Comparison of ENCODE assay signal across 28 cellular contexts in genomic region chr17:33017366-33017765, GRCh38. TPM values are rescaled to one million over a fixed set of nuclear protein-coding genes. Genes with fewer than 3 reads are reported as not detected.
A peak's percentile ranks its signal among the peaks of the same experiment; 100 is the strongest.
DNase-seq lines count a peak whose midpoint lies in the region; ATAC-seq and TF ChIP-seq lines count a peak whose summit lies in the region.
"Had no signal": no experiment of that assay in that cellular context is flagged by ENCODE, and none has a peak within 500 bp of the region (broad histone marks: within the 10 kb centered on the region; RNA-seq: fewer than 3 reads in every experiment).

No MANE protein-coding gene starts in this region.

- H3K4me2 ChIP-seq in neuronal stem cell (ENCODE audit: insufficient read depth, low read length, poor library complexity, severe bottlenecking) = no peak overlapping the region

- no peak overlapping the region for H3K27ac Mint-ChIP-seq in endodermal cell
- H3K27ac Mint-ChIP-seq: CD14-positive monocyte; CD4-positive, alpha-beta memory T cell; CD4-positive, CD25-positive, alpha-beta regulatory T cell had no signal

- no peak overlapping the region for H2BK15ac ChIP-seq in neuronal stem cell (ENCODE audit: low read length)

- H4K91ac ChIP-seq in neuronal stem cell (ENCODE audit: low read depth, low read length, poor library complexity) = no peak overlapping the region

- no peaks in the 10 kb centered on the region for H3K36me3 ChIP-seq in endodermal cell (ENCODE audit: control insufficient read depth, insufficient read depth, low read length)
- no peaks in the 10 kb centered on the region for H3K36me3 ChIP-seq in neuronal stem cell (replicated peaks in 1 of 2; ENCODE audit: control insufficient read depth in 2 of 2, insufficient read depth in 2 of 2, low read length in 2 of 2)
- H3K36me3 ChIP-seq: BE2C, BLaER1 had no signal

- no peaks in the 10 kb centered on the region for H3K9me3 Mint-ChIP-seq in endodermal cell
- H3K9me3 Mint-ChIP-seq: CD14-positive monocyte; CD4-positive, CD25-positive, alpha-beta regulatory T cell; CD8-positive, alpha-beta memory T cell had no signal

- H2AK5ac ChIP-seq in neuronal stem cell (ENCODE audit: low read depth, low read length) = no peak overlapping the region

- no peaks in the 10 kb centered on the region for H3K79me1 ChIP-seq in neuronal stem cell (ENCODE audit: low read depth, low read length)

- H3K14ac ChIP-seq in neuronal stem cell (ENCODE audit: low read length) = no peak overlapping the region

- H3K9ac ChIP-seq in endodermal cell (ENCODE audit: extremely low read depth, low read length, poor library complexity, severe bottlenecking) (no peak overlapping the region), neuronal stem cell (ENCODE audit: low read depth, low read length, poor library complexity) (no peak overlapping the region)
- H3K9ac ChIP-seq: BLaER1 had no signal

- TF ChIP-seq CTCF in coronary artery (IDR thresholded peaks at IDR 0.05) (no peak), endodermal cell (conservative IDR thresholded peaks at IDR 0.05) (no peak)

- H3K4me3 ChIP-seq in coronary artery (no peak overlapping the region), endodermal cell (ENCODE audit: low read length) (no peak overlapping the region), neuronal stem cell (ENCODE audit: low read length in 2 of 2) (no peak overlapping the region)
- H3K4me3 ChIP-seq: BLaER1, GM12878 had no signal

- no peak overlapping the region for H2AFZ ChIP-seq in neuronal stem cell (ENCODE audit: low read length)

- H2BK120ac ChIP-seq in neuronal stem cell (ENCODE audit: low read depth, low read length) = no peak overlapping the region

- peaks cover 10% of the 10 kb centered on the region for H3K27me3 Mint-ChIP-seq in endodermal cell (ENCODE audit: insufficient read depth)
- H3K27me3 Mint-ChIP-seq: CD4-positive, CD25-positive, alpha-beta regulatory T cell had no signal

- H3K4me1 ChIP-seq in endodermal cell (ENCODE audit: control insufficient read depth, insufficient read depth, low read length) (no peaks in the 10 kb centered on the region), neuronal stem cell (ENCODE audit: control insufficient read depth in 2 of 2, insufficient read depth in 1 of 2, low read depth in 1 of 2, low read length in 2 of 2) (peaks cover 0 to 3% of the 10 kb centered on the region in 2 donors)
- H3K4me1 ChIP-seq: BE2C had no signal

- ATAC-seq in GM18517 (IDR thresholded peaks at IDR 0.05; ENCODE audit: unreplicated experiment) (no peak), GM18498 (IDR thresholded peaks at IDR 0.05; ENCODE audit: unreplicated experiment) (no peak)
- ATAC-seq: GM12878 had no signal

- no peak overlapping the region for H2BK12ac ChIP-seq in neuronal stem cell (ENCODE audit: low read length)

- H3K9me3 ChIP-seq in endodermal cell (ENCODE audit: control insufficient read depth, low read length) (no peaks in the 10 kb centered on the region), neuronal stem cell (replicated peaks in 1 of 2; ENCODE audit: control insufficient read depth in 2 of 2, insufficient read depth in 1 of 2, low read depth in 1 of 2, low read length in 2 of 2) (no peaks in the 10 kb centered on the region)
- H3K9me3 ChIP-seq: BE2C, BLaER1 had no signal

- DNase-seq in coronary artery (ENCODE audit: low spot score) (peak; percentile 22), endodermal cell (peak; percentile 21), neuronal stem cell (ENCODE audit: low spot score) (no peak), globus pallidus (ENCODE audit: low spot score) (no peak)
- DNase-seq: 8988T; ACHN; BE2C; C1 segment of cervical spinal cord; CD4-positive, alpha-beta memory T cell; CD4-positive, CD25-positive, alpha-beta regulatory T cell; CD8-positive, alpha-beta memory T cell; COR-L47; DMS 273 treated with DMSO at 0.1 percent for 48 hours; DMS153; DMS53; DMS79; DND-41; EL; GDM1 had no signal

- H3K4me3 Mint-ChIP-seq in endodermal cell = no peak overlapping the region
- H3K4me3 Mint-ChIP-seq: CD14-positive monocyte; CD4-positive, alpha-beta memory T cell; CD4-positive, CD25-positive, alpha-beta regulatory T cell had no signal

- H3K27me3 ChIP-seq in endodermal cell (ENCODE audit: control insufficient read depth, insufficient read depth, low read length, poor library complexity, severe bottlenecking) (peaks cover 6% of the 10 kb centered on the region), neuronal stem cell (ENCODE audit: control insufficient read depth in 3 of 3, insufficient read depth in 3 of 3, low read depth in 1 of 3, low read length in 3 of 3) (peaks cover 0 to 6% (median 0%) of the 10 kb centered on the region in 3 experiments)
- H3K27me3 ChIP-seq: BE2C, BLaER1 had no signal

- 85% methylated on average over 5 of the region's 5 CpGs; no CpG with 5 or more reads in 1 of the 2 experiments for WGBS in endodermal cell (ENCODE audit: insufficient coverage in 1 of 2, insufficient read length in 1 of 2), 2 experiments
- no CpG with 5 or more reads among the region's 5 CpGs for WGBS in neuronal stem cell (ENCODE audit: extremely low coverage in 2 of 2, insufficient read length in 2 of 2, insufficient replicate concordance in 1 of 2), 2 donors

- H3K23ac ChIP-seq in neuronal stem cell (ENCODE audit: low read depth, low read length, poor library complexity) = no peak overlapping the region

- peaks cover 2% of the 10 kb centered on the region for H3K4me1 Mint-ChIP-seq in endodermal cell
- H3K4me1 Mint-ChIP-seq: CD14-positive monocyte; CD4-positive, alpha-beta memory T cell; CD4-positive, CD25-positive, alpha-beta regulatory T cell; CD8-positive, alpha-beta memory T cell had no signal

- no peak overlapping the region for H2BK5ac ChIP-seq in neuronal stem cell (ENCODE audit: low read length)

- no peak overlapping the region for H3K18ac ChIP-seq in neuronal stem cell (ENCODE audit: low read length)

- H3K4ac ChIP-seq in neuronal stem cell (ENCODE audit: low read length) = no peak overlapping the region

- no peak overlapping the region for H3K27ac ChIP-seq in coronary artery
- no peak overlapping the region for H3K27ac ChIP-seq in endodermal cell (ENCODE audit: low read depth, low read length)
- H3K27ac ChIP-seq in neuronal stem cell (replicated peaks; ENCODE audit: low read length) = no peak overlapping the region
- H3K27ac ChIP-seq: BLaER1 had no signal

- peak overlapping the region; percentile 29 for H4K8ac ChIP-seq in neuronal stem cell (ENCODE audit: low read depth, low read length)

- H3K36me3 Mint-ChIP-seq in endodermal cell (ENCODE audit: low read depth) = no peaks in the 10 kb centered on the region
- H3K36me3 Mint-ChIP-seq: CD14-positive monocyte; CD4-positive, alpha-beta memory T cell; CD4-positive, CD25-positive, alpha-beta regulatory T cell; CD8-positive, alpha-beta memory T cell had no signal

RNA-seq across cellular contexts. Expression of gene SPACA3, which starts 25.7 kb away (rescaled TPM):
- total RNA-seq in endodermal cell = not detected
- polyA plus RNA-seq in endodermal cell (2013, experiment 1 of 2) = 0.28 TPM
- polyA plus RNA-seq in endodermal cell (2013, experiment 2 of 2) = not detected
- not detected for polyA plus RNA-seq in neuronal stem cell (2013, experiment 1 of 2)
- polyA plus RNA-seq in neuronal stem cell (2013, experiment 2 of 2) = not detected
- total RNA-seq: A673; CD4-positive, alpha-beta memory T cell; CD4-positive, CD25-positive, alpha-beta regulatory T cell; CD8-positive, alpha-beta memory T cell; Daoy; G401; GM12878 had no signal
- polyA plus RNA-seq: AG04450; CD14-positive monocyte; CD4-positive, alpha-beta memory T cell; CD4-positive, CD25-positive, alpha-beta regulatory T cell; CD8-positive, alpha-beta memory T cell had no signal

Comparison
In these comparisons a context has a peak if more than half of its experiments do, and no peak if none do; other contexts are left out.
1. DNase-seq: peak in coronary artery (single experiment) and endodermal cell (single experiment); none in neuronal stem cell (single experiment) and globus pallidus (single experiment).